ENCODE assay signal across 9 cellular contexts in the genomic region with DNA sequence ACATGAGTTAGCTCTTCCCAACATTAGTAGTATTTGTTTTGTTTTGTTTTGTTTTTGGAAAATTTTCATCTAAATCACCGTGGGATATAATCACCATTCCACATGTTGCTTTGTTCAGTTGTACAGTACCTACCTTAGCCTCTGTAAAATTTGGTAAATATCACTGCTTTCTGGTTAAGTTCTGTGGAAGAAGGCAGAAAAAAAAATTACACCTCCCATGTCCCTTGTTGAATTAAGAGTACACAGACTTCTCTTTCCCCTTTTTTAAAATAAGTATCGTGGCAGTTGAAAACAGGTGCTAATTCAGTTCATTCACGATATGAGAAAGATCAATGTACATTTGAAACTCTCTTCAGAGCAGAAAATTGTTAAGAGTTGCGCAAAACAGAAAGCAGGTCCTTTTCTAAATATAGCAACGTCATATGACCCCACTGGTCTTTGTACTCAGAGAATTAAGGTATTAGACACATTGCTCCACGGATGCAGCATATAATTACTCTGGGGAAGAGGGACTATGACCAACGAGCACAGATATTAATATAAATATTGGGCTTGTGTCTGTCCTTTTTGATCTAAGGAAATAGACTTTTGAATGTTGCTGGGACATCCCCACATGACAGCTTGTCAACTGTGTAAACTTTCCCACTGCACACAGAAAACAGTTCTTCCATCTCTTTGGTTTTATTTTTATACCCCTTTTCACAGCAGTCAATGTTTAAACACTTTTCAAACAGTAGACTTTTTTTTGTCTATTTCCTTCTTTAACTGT. TPM values are rescaled to one million over a fixed set of nuclear protein-coding genes. Genes with fewer than 3 reads are reported as not detected.
DNase-seq lines count a peak whose midpoint lies in the region; ATAC-seq, FAIRE-seq and TF ChIP-seq lines count a peak whose summit lies in the region.
"Had no signal": no experiment of that assay in that cellular context is flagged by ENCODE, and none has a peak within 500 bp of the region (broad histone marks: within the 10 kb centered on the region; RNA-seq: fewer than 3 reads in every experiment).

No MANE protein-coding gene starts in this region.

- no peak for ATAC-seq in HCT116
- ATAC-seq in pancreas: peak; percentile 75 to 89 (median 83)

- peak; percentile 84 for DNase-seq in SIG-M5 treated with dmso at 0.1 percent for 504 hours (lab: John Stamatoyannopoulos, UW; ENCODE audit: unreplicated experiment)
- DNase-seq in SIG-M5 (lab: John Stamatoyannopoulos, UW): no peak
- no peak for DNase-seq in HCT116 (ENCODE audit: low read depth, low spot score)
- peak; percentile 44 for DNase-seq in LHCN-M2 (ENCODE audit: low read depth)
- peak; percentile 24 to 32 for DNase-seq in cardiac fibroblast (ENCODE audit: low read depth in 2 of 2)
- DNase-seq in pancreas: no peak
- no peak for DNase-seq in frontal cortex (ENCODE audit: low spot score in 2 of 2)
- DNase-seq in SHP77 (lab: John Stamatoyannopoulos, UW): no peak

- no peaks in the 10 kb centered on the region for H3K9me3 ChIP-seq in HCT116 (ENCODE audit: control insufficient read depth in 1 of 2, insufficient read depth in 1 of 2, low read depth in 1 of 2, low read length in 2 of 2)
- H3K9me3 ChIP-seq in pancreas: no peaks in the 10 kb centered on the region

- H3K36me3 ChIP-seq in HCT116 (ENCODE audit: control insufficient read depth in 1 of 2, insufficient read depth in 2 of 2, low read length in 2 of 2) (no peaks in the 10 kb centered on the region), pancreas (no peaks in the 10 kb centered on the region)

- intact Hi-C loops in HCT116 (cut with micrococcal nuclease): no loop called here
- intact Hi-C loops in pancreas (cut with DNase I): no loop called here

- POLR2A ChIA-PET in HCT116 (lab: Charles Lee): interaction anchor here (1.0 to 1.4 kb wide), 2 partner anchors 10 to 36 kb away, joined by 3 to 5 read pairs; no protein-coding TSS in a partner anchor

- no peak for TF ChIP-seq RAD21 in HCT116 (IDR thresholded peaks at IDR 0.05; ENCODE audit: low read depth)

- TF ChIP-seq CTCF in HCT116 (IDR thresholded peaks at IDR 0.05 in 2 of 3, conservative IDR thresholded peaks at IDR 0.05 in 1 of 3; ENCODE audit: borderline replicate concordance in 1 of 3, insufficient read depth in 1 of 3, low read depth in 2 of 3, low read length in 2 of 3) (no peak), cardiac fibroblast (IDR thresholded peaks at IDR 0.05; ENCODE audit: low read depth, low read length) (no peak), pancreas (IDR thresholded peaks at IDR 0.05) (no peak)

- H3K4me2 ChIP-seq in HCT116 (ENCODE audit: low read length): peak overlapping the region; percentile 39

- FAIRE-seq in pancreas (lab: Jason Lieb, UNC) (no peak), frontal cortex (lab: Jason Lieb, UNC) (no peak)

- WGBS in pancreas, 2 donors: 5% methylated on average over 7 of the region's 7 CpGs

- H4K20me1 ChIP-seq in HCT116 (ENCODE audit: insufficient read depth): no peaks in the 10 kb centered on the region

- H3K4me3 ChIP-seq in HCT116 (replicated peaks in 1 of 2; ENCODE audit: low read depth in 1 of 2, low read length in 2 of 2) (no peak overlapping the region), cardiac fibroblast (replicated peaks in 1 of 2; ENCODE audit: low read depth in 2 of 2, low read length in 2 of 2) (no peak overlapping the region), pancreas (no peak overlapping the region)

- TF ChIP-seq POLR2A in HCT116 (IDR thresholded peaks at IDR 0.05; ENCODE audit: borderline replicate concordance, extremely low read depth, insufficient read depth, insufficient read length): no peak

- BruUV-seq in HCT116 (replicated peaks; lab: Mats Ljungman, UMichigan): no TSS peak

- RAD21 ChIA-PET in HCT116 (lab: Charles Lee; ENCODE audit: low non-redundant PET in 1 of 2, low total read pairs in 2 of 2, uncharacterized antibody in 2 of 2, unreplicated experiment in 2 of 2): no interaction called here

- H3K79me2 ChIP-seq in HCT116 (ENCODE audit: insufficient read depth, low read length): no peaks in the 10 kb centered on the region

- no peaks in the 10 kb centered on the region for H3K27me3 ChIP-seq in HCT116 (ENCODE audit: insufficient read depth, low read length)
- H3K27me3 ChIP-seq in pancreas: no peaks in the 10 kb centered on the region

- H3K9ac ChIP-seq in HCT116 (ENCODE audit: low read length): no peak overlapping the region

- peak overlapping the region; percentile 56 for H2AFZ ChIP-seq in HCT116 (ENCODE audit: low read depth, low read length, poor library complexity, severe bottlenecking)

- CTCF ChIA-PET in HCT116 (lab: Charles Lee): interaction anchor here (1.0 kb wide), 1 partner anchor 9 kb away, joined by 3 read pairs; no protein-coding TSS in a partner anchor

- H3K27ac ChIP-seq in HCT116 (ENCODE audit: low read depth, low read length) (no peak overlapping the region), pancreas (peak overlapping the region in 3 of 4 donors; percentile 41 to 87 (median 87))
- H3K27ac ChIP-seq: C4-2B had no signal

- H3K4me1 ChIP-seq in HCT116 (ENCODE audit: control insufficient read depth in 1 of 2, insufficient read depth in 2 of 2, low read length in 2 of 2): peaks cover 10 to 20% of the 10 kb centered on the region in 2 experiments
- H3K4me1 ChIP-seq in pancreas: peaks cover 0 to 41% (median 40%) of the 10 kb centered on the region in 3 donors

- H3K9me2 ChIP-seq in HCT116 (ENCODE audit: insufficient read depth): no peaks in the 10 kb centered on the region

TF ChIP-seq in HCT116, 20 proteins besides CTCF, POLR2A, EP300 and RAD21:
- TF ChIP-seq ZNF274 (IDR thresholded peaks at IDR 0.05; ENCODE audit: low read depth, low read length) (no peak), TCF7L2 (IDR thresholded peaks at IDR 0.05; ENCODE audit: borderline replicate concordance, extremely low read depth, insufficient read depth, insufficient read length) (no peak), CEBPB (IDR thresholded peaks at IDR 0.05; ENCODE audit: low read depth) (peak; percentile 68), EZH2 (IDR thresholded peaks at IDR 0.05) (no peak)
- TF ChIP-seq, protein P1, sequence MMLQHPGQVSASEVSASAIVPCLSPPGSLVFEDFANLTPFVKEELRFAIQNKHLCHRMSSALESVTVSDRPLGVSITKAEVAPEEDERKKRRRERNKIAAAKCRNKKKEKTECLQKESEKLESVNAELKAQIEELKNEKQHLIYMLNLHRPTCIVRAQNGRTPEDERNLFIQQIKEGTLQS (IDR thresholded peaks at IDR 0.05): no peak
TF ChIP-seq in HCT116: peak in this region for 1.

RNA-seq across cellular contexts. Expression of a gene that starts 58.6 kb away (rescaled TPM):
- total RNA-seq in HCT116 (2021; ENCODE audit: unreplicated experiment): 33.8 TPM
- polyA plus RNA-seq in HCT116 (2012): 14.3 and 15.7 TPM in 2 replicates
- total RNA-seq in LHCN-M2 (2014; rRNA removed): 14.2 and 21.0 TPM in 2 replicates
- polyA plus RNA-seq in LHCN-M2 (2012): 10.8 TPM
- total RNA-seq in pancreas: 10 to 100 TPM; 10.2 to 29.5 (median 13.4) TPM
- polyA plus RNA-seq in pancreas: 1 to 10 TPM; 4.2 to 5.1 TPM
- 4.1 TPM for total RNA-seq in frontal cortex

Comparison
In these comparisons a context has a peak if more than half of its experiments do, and no peak if none do; other contexts are left out.
1. DNase-seq: peak in SIG-M5 treated with dmso at 0.1 percent for 504 hours (single experiment), LHCN-M2 (single experiment) and cardiac fibroblast (2 of 2); none in SIG-M5 (single experiment), HCT116 (single experiment), pancreas (0 of 6), frontal cortex (0 of 2) and SHP77 (0 of 2).